16 cellular contexts compared by ENCODE assay signal in genomic region chr1:44260792-44261474, GRCh38. TPM values are rescaled to one million over a fixed set of nuclear protein-coding genes. Genes with fewer than 3 reads are reported as not detected.
DNase-seq lines count a peak whose midpoint lies in the region; ATAC-seq, FAIRE-seq and TF ChIP-seq lines count a peak whose summit lies in the region.
"Had no signal": no experiment of that assay in that cellular context is flagged by ENCODE, and none has a peak within 500 bp of the region (broad histone marks: within the 10 kb centered on the region; RNA-seq: fewer than 3 reads in every experiment).

No MANE protein-coding gene starts in this region.

- no peak overlapping the region for H2BK15ac ChIP-seq in H9 (ENCODE audit: low read depth, low read length)

- no peaks in the 10 kb centered on the region for H4K20me1 ChIP-seq in H9 (ENCODE audit: control insufficient read depth, insufficient read depth, insufficient read length)

- H3K9me3 ChIP-seq in H9 (ENCODE audit: control insufficient read depth, low read depth, low read length) (no peaks in the 10 kb centered on the region), esophagus squamous epithelium (no peaks in the 10 kb centered on the region), pancreas (no peaks in the 10 kb centered on the region)
- H3K9me3 ChIP-seq: ovary, SJSA1 had no signal

- no peaks in the 10 kb centered on the region for H3K79me2 ChIP-seq in H9 (ENCODE audit: insufficient read depth, low read length)

- H3K4me1 ChIP-seq in H9 (ENCODE audit: insufficient read depth, low read length) = peaks cover 4% of the 10 kb centered on the region; the same call in 1 of the 2 replicates
- peaks cover 10 to 32% (median 12%) of the 10 kb centered on the region in 3 donors for H3K4me1 ChIP-seq in esophagus squamous epithelium
- H3K4me1 ChIP-seq in pancreas = no peaks in the 10 kb centered on the region
- H3K4me1 ChIP-seq: SJSA1 had no signal

- H3K27me3 ChIP-seq in H9 (ENCODE audit: insufficient read depth, low read length) = no peaks in the 10 kb centered on the region
- no peaks in the 10 kb centered on the region for H3K27me3 ChIP-seq in esophagus squamous epithelium
- no peaks in the 10 kb centered on the region for H3K27me3 ChIP-seq in pancreas
- H3K27me3 ChIP-seq: ovary, SJSA1 had no signal

- no peak overlapping the region for H4K5ac ChIP-seq in H9 (ENCODE audit: insufficient read length, low read depth, low read length)

- H3K23me2 ChIP-seq in H9 (ENCODE audit: insufficient read length, low read depth, low read length, poor library complexity, severe bottlenecking) = no peaks in the 10 kb centered on the region

- no peaks in the 10 kb centered on the region for H3K9me3 Mint-ChIP-seq in H9
- H3K9me3 Mint-ChIP-seq in stimulated activated effector memory CD8-positive, alpha-beta T cell treated with anti-CD3 and anti-CD28 coated beads, Interleukin-12 subunit alpha, Interleukin-12 subunit beta, amount 100 ng/mL, for 72 hours = no peaks in the 10 kb centered on the region

- intact Hi-C loops in esophagus squamous epithelium (cut with DNase I) = no loop called here
- intact Hi-C loops in pancreas (cut with DNase I) = no loop called here

- H3K36me3 ChIP-seq in esophagus squamous epithelium = peaks cover 0 to 10% (median 0%) of the 10 kb centered on the region in 3 donors
- no peaks in the 10 kb centered on the region for H3K36me3 ChIP-seq in pancreas
- H3K36me3 ChIP-seq: ovary, SJSA1 had no signal

- no peak overlapping the region for H3K14ac ChIP-seq in H9 (ENCODE audit: insufficient read depth, low read length)

- FAIRE-seq in pancreas (lab: Jason Lieb, UNC) = no peak

- DNase-seq in H9 = no peak
- DNase-seq in NCI-H526 (lab: John Stamatoyannopoulos, UW) = peak; percentile 44 to 49
- no peak for DNase-seq in esophagus squamous epithelium (lab: John Stamatoyannopoulos, UW)
- no peak for DNase-seq in stimulated activated effector memory CD8-positive, alpha-beta T cell treated with anti-CD3 and anti-CD28 coated beads, Interleukin-12 subunit alpha, Interleukin-12 subunit beta, amount 100 ng/mL, for 72 hours (ENCODE audit: low spot score in 2 of 2)
- DNase-seq in AG08395 (ENCODE audit: low spot score) = no peak
- no peak for DNase-seq in retina
- no peak for DNase-seq in pancreas
- DNase-seq: AML-193; MM.1S; NCI-H2081; OCI-M1; ovary; stimulated activated CD4-positive, alpha-beta T cell treated with anti-CD3 and anti-CD28 coated beads, Interleukin-2, amount 100 ng/mL, for 48 hours had no signal

- H3K4ac ChIP-seq in H9 (ENCODE audit: low read depth, low read length) = no peak overlapping the region

- H3K27ac ChIP-seq in H9 (ENCODE audit: insufficient read length, low read depth, low read length) = no peak overlapping the region
- peak overlapping the region; percentile 9 to 71 (median 59) for H3K27ac ChIP-seq in esophagus squamous epithelium
- H3K27ac ChIP-seq in pancreas = no peak overlapping the region
- H3K27ac ChIP-seq: ovary, SJSA1 had no signal

- no peak for TF ChIP-seq POLR2A in esophagus squamous epithelium (IDR thresholded peaks at IDR 0.05)

- no peak overlapping the region for H3K23ac ChIP-seq in H9 (ENCODE audit: insufficient read length, low read depth, low read length)

- H3K36me3 Mint-ChIP-seq in H9 (ENCODE audit: insufficient read depth in 1 of 3, low read depth in 3 of 3) = peaks cover 0 to 2% (median 0%) of the 10 kb centered on the region in 3 experiments; a peak in 4 of 7 replicates
- no peaks in the 10 kb centered on the region for H3K36me3 Mint-ChIP-seq in stimulated activated effector memory CD8-positive, alpha-beta T cell treated with anti-CD3 and anti-CD28 coated beads, Interleukin-12 subunit alpha, Interleukin-12 subunit beta, amount 100 ng/mL, for 72 hours

- no peaks in the 10 kb centered on the region for H3K27me3 Mint-ChIP-seq in H9 (ENCODE audit: low read depth)

- no peak overlapping the region for H3T11ph ChIP-seq in H9 (ENCODE audit: low read length)

- H3K4me2 ChIP-seq in H9 (ENCODE audit: insufficient read depth, insufficient read length, low read length) = no peak overlapping the region

- no peaks in the 10 kb centered on the region for H3K79me1 ChIP-seq in H9 (ENCODE audit: insufficient read depth, low read depth, low read length, poor library complexity, severe bottlenecking)

- peaks cover 34 to 58% of the 10 kb centered on the region in 2 experiments for H3K4me1 Mint-ChIP-seq in H9
- H3K4me1 Mint-ChIP-seq in stimulated activated effector memory CD8-positive, alpha-beta T cell treated with anti-CD3 and anti-CD28 coated beads, Interleukin-12 subunit alpha, Interleukin-12 subunit beta, amount 100 ng/mL, for 72 hours = peaks cover 10% of the 10 kb centered on the region

- TF ChIP-seq CTCF in H9 (conservative IDR thresholded peaks at IDR 0.05) = no peak
- TF ChIP-seq CTCF in esophagus squamous epithelium (IDR thresholded peaks at IDR 0.05) = no peak
- TF ChIP-seq CTCF in pancreas (IDR thresholded peaks at IDR 0.05) = no peak

- H2BK12ac ChIP-seq in H9 (ENCODE audit: insufficient read length, low read depth, low read length) = no peak overlapping the region

- H2BK20ac ChIP-seq in H9 (ENCODE audit: low read depth, low read length, poor library complexity, severe bottlenecking) = no peak overlapping the region

- H2BK5ac ChIP-seq in H9 (ENCODE audit: insufficient read length, low read length) = no peak overlapping the region

- H3K27ac Mint-ChIP-seq in H9 = peak overlapping the region in 2 of 3 experiments; percentile 21 to 41; a peak in 2 of 7 replicates
- H3K27ac Mint-ChIP-seq in stimulated activated effector memory CD8-positive, alpha-beta T cell treated with anti-CD3 and anti-CD28 coated beads, Interleukin-12 subunit alpha, Interleukin-12 subunit beta, amount 100 ng/mL, for 72 hours = peak overlapping the region; percentile 73

- no CpG with 5 or more reads among the region's 20 CpGs for WGBS in H9 (ENCODE audit: extremely low coverage, insufficient read length, low lambda C conversion rate)
- WGBS in esophagus squamous epithelium, 2 donors = 66 to 71% methylated on average over 18 to 19 of the region's 20 CpGs
- 93 to 96% methylated on average over 20 of the region's 20 CpGs for WGBS in pancreas, 2 donors

- no peak overlapping the region for H4K8ac ChIP-seq in H9 (replicated peaks; ENCODE audit: insufficient read length, low read depth, low read length)

- no peak overlapping the region for H4K91ac ChIP-seq in H9 (ENCODE audit: insufficient read length, low read depth, low read length)

- H3K9ac ChIP-seq in H9 (ENCODE audit: extremely low read depth, insufficient read length, low read length) = no peak overlapping the region

- H2BK120ac ChIP-seq in H9 (ENCODE audit: low read depth, low read length, poor library complexity, severe bottlenecking) = no peak overlapping the region

- no peak overlapping the region for H2AK5ac ChIP-seq in H9 (ENCODE audit: insufficient read length, low read length)

- no peak overlapping the region for H3K18ac ChIP-seq in H9 (ENCODE audit: insufficient read length, low read depth, low read length)

- H3K56ac ChIP-seq in H9 (ENCODE audit: insufficient read length, low read depth, low read length) = no peak overlapping the region

- H3K4me3 ChIP-seq in esophagus squamous epithelium = peak overlapping the region in 1 of 4 donors; percentile 8
- no peak overlapping the region for H3K4me3 ChIP-seq in pancreas
- H3K4me3 ChIP-seq: ovary, SJSA1 had no signal

- H2AFZ ChIP-seq in H9 (ENCODE audit: low read length) = no peak overlapping the region

- no peak for ATAC-seq in stimulated activated effector memory CD8-positive, alpha-beta T cell treated with anti-CD3 and anti-CD28 coated beads, Interleukin-12 subunit alpha, Interleukin-12 subunit beta, amount 100 ng/mL, for 72 hours
- no peak for ATAC-seq in pancreas
- no peak for ATAC-seq in GM18520 (IDR thresholded peaks at IDR 0.05; ENCODE audit: unreplicated experiment)
- ATAC-seq: activated CD4-positive, CD25-positive, alpha-beta regulatory T cell treated with anti-CD3 and anti-CD28 coated beads, Interleukin-2, amount 50 U/mL, for 24 hours had no signal

- no peak overlapping the region for H3K4me3 Mint-ChIP-seq in H9
- H3K4me3 Mint-ChIP-seq in stimulated activated effector memory CD8-positive, alpha-beta T cell treated with anti-CD3 and anti-CD28 coated beads, Interleukin-12 subunit alpha, Interleukin-12 subunit beta, amount 100 ng/mL, for 72 hours = no peak overlapping the region

RNA-seq across cellular contexts. Expression of gene DMAP1, which starts 47.7 kb away (rescaled TPM):
- total RNA-seq in H9 (2021) (54.7 and 55.3 TPM in 2 replicates), esophagus squamous epithelium (10 to 100 TPM; 19.2 to 45.2 (median 22.0) TPM), pancreas (10 to 100 TPM; 18.1 to 30.4 (median 25.8) TPM)
- polyA plus RNA-seq in pancreas = 100 to 1,000 TPM in 1 of 2 donors, 10 to 100 TPM in 1; 73.6 to 149 TPM

Comparison
In these comparisons a context has a peak if more than half of its experiments do, and no peak if none do; other contexts are left out.
1. DNase-seq: peak in NCI-H526 (2 of 2); none in H9 (single experiment), esophagus squamous epithelium (single experiment), stimulated activated effector memory CD8-positive, alpha-beta T cell treated with anti-CD3 and anti-CD28 coated beads, Interleukin-12 subunit alpha, Interleukin-12 subunit beta, amount 100 ng/mL, for 72 hours (0 of 2), AG08395 (single experiment), retina (single experiment) and pancreas (0 of 6).
2. H3K27ac ChIP-seq: peak in esophagus squamous epithelium (4 of 4); none in H9 (single experiment) and pancreas (0 of 4).